ENCODE assay signal across 21 cellular contexts in the genomic region with DNA sequence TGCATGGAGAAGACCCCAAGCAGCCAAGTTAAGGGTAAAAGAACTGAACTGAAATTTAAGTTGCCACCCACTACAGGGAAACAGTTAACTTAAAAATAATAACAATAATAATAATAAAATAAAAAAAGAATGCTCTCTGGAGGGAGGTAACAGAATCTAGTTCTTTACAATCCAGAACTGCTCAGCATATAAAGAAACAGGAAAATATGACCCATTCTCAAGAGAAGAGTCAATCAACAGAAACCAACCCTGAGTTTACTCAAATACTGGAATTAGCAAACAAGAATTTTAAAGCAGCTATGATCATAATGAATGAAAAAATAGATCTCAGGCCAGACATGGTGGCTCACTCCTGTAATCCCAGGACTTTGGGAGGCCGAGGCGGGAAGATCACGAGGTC. TPM values are rescaled to one million over a fixed set of nuclear protein-coding genes. Genes with fewer than 3 reads are reported as not detected.
DNase-seq lines count a peak whose midpoint lies in the region; ATAC-seq and TF ChIP-seq lines count a peak whose summit lies in the region.
"Had no signal": no experiment of that assay in that cellular context is flagged by ENCODE, and none has a peak within 500 bp of the region (broad histone marks: within the 10 kb centered on the region; RNA-seq: fewer than 3 reads in every experiment).

No MANE protein-coding gene starts in this region.

- H3K4me3 ChIP-seq in trophoblast cell (ENCODE audit: low read depth, low read length): no peak overlapping the region
- H3K4me3 ChIP-seq: neural progenitor cell, SJCRH30, transverse colon had no signal

- no peak overlapping the region for H3K14ac ChIP-seq in trophoblast cell (ENCODE audit: low read length)

- no peak overlapping the region for H3K4me2 ChIP-seq in trophoblast cell (ENCODE audit: low read length)
- H3K4me2 ChIP-seq: neural progenitor cell had no signal

- H2BK12ac ChIP-seq in trophoblast cell (ENCODE audit: low read length): no peak overlapping the region

- H4K91ac ChIP-seq in trophoblast cell (ENCODE audit: low read depth, low read length): peak overlapping the region; percentile 14

- no peaks in the 10 kb centered on the region for H3K27me3 Mint-ChIP-seq in activated CD8-positive, alpha-beta T cell treated with anti-CD3 and anti-CD28 coated beads for 36 hours
- no peaks in the 10 kb centered on the region for H3K27me3 Mint-ChIP-seq in activated CD8-positive, alpha-beta T cell treated with anti-CD3 and anti-CD28 coated beads, Interleukin-2, amount 10 ng/mL, durations not matched to agents 7 days and 5 days (ENCODE audit: low read depth)
- H3K27me3 Mint-ChIP-seq in activated T-helper 1 cell treated with anti-CD3 and anti-CD28 coated beads, Interleukin-12 subunit alpha, Interleukin-12 subunit beta, Interleukin-2, Interleukin-4 antibody, amounts not matched to agents 30 ng/mL and 10 ng/mL and 1 ng/mL, durations not matched to agents 14 hours and 24 hours and 36 hours (ENCODE audit: insufficient read depth): peaks cover 2% of the 10 kb centered on the region
- H3K27me3 Mint-ChIP-seq: CD4-positive, CD25-positive, alpha-beta regulatory T cell had no signal

- peak overlapping the region; percentile 27 for H3K4ac ChIP-seq in trophoblast cell (ENCODE audit: low read depth, low read length)

- no peak overlapping the region for H3K4me3 Mint-ChIP-seq in activated CD8-positive, alpha-beta T cell treated with anti-CD3 and anti-CD28 coated beads for 36 hours
- no peak overlapping the region for H3K4me3 Mint-ChIP-seq in activated CD8-positive, alpha-beta T cell treated with anti-CD3 and anti-CD28 coated beads, Interleukin-2, amount 10 ng/mL, durations not matched to agents 7 days and 5 days
- H3K4me3 Mint-ChIP-seq in activated T-helper 1 cell treated with anti-CD3 and anti-CD28 coated beads, Interleukin-12 subunit alpha, Interleukin-12 subunit beta, Interleukin-2, Interleukin-4 antibody, amounts not matched to agents 30 ng/mL and 10 ng/mL and 1 ng/mL, durations not matched to agents 14 hours and 24 hours and 36 hours: peak overlapping the region; percentile 17
- H3K4me3 Mint-ChIP-seq: CD4-positive, CD25-positive, alpha-beta regulatory T cell; neural progenitor cell had no signal

- H3K27ac ChIP-seq in trophoblast cell (ENCODE audit: low read depth, low read length): peak overlapping the region; percentile 37
- no peak overlapping the region for H3K27ac ChIP-seq in caudate nucleus (ENCODE audit: low read depth, low read length)
- H3K27ac ChIP-seq: neural progenitor cell, SJCRH30, transverse colon had no signal

- no peaks in the 10 kb centered on the region for H3K9me3 Mint-ChIP-seq in activated CD8-positive, alpha-beta T cell treated with anti-CD3 and anti-CD28 coated beads for 36 hours
- no peaks in the 10 kb centered on the region for H3K9me3 Mint-ChIP-seq in activated CD8-positive, alpha-beta T cell treated with anti-CD3 and anti-CD28 coated beads, Interleukin-2, amount 10 ng/mL, durations not matched to agents 7 days and 5 days (ENCODE audit: insufficient read depth)
- no peaks in the 10 kb centered on the region for H3K9me3 Mint-ChIP-seq in activated T-helper 1 cell treated with anti-CD3 and anti-CD28 coated beads, Interleukin-12 subunit alpha, Interleukin-12 subunit beta, Interleukin-2, Interleukin-4 antibody, amounts not matched to agents 30 ng/mL and 10 ng/mL and 1 ng/mL, durations not matched to agents 14 hours and 24 hours and 36 hours
- H3K9me3 Mint-ChIP-seq: CD4-positive, CD25-positive, alpha-beta regulatory T cell; neural progenitor cell had no signal

- no peak overlapping the region for H2AK5ac ChIP-seq in trophoblast cell (ENCODE audit: low read length)

- H3K27me3 ChIP-seq in trophoblast cell (ENCODE audit: insufficient read depth, low read length): no peaks in the 10 kb centered on the region
- H3K27me3 ChIP-seq: neural progenitor cell, SJCRH30, transverse colon had no signal

- no peak for TF ChIP-seq CTCF in activated CD8-positive, alpha-beta T cell treated with anti-CD3 and anti-CD28 coated beads for 36 hours (IDR thresholded peaks at IDR 0.05)

- no peak overlapping the region for H2BK5ac ChIP-seq in trophoblast cell (ENCODE audit: low read depth, low read length, poor library complexity)

- CTCF ChIA-PET in activated CD8-positive, alpha-beta T cell treated with anti-CD3 and anti-CD28 coated beads for 36 hours (lab: Charles Lee): interaction anchor here (0.9 to 1.2 kb wide), 3 partner anchors 12 to 35 kb away, joined by 3 to 4 read pairs (median 3); no protein-coding TSS in a partner anchor
- CTCF ChIA-PET in activated CD8-positive, alpha-beta T cell treated with anti-CD3 and anti-CD28 coated beads, Interleukin-2, amount 10 ng/mL, durations not matched to agents 7 days and 5 days (lab: Charles Lee): interaction anchor here (1.1 to 1.2 kb wide), 3 partner anchors 12 to 324 kb away, joined by 3 to 4 read pairs (median 3); no protein-coding TSS in a partner anchor

- no peak overlapping the region for H3K18ac ChIP-seq in trophoblast cell (ENCODE audit: low read length)

- intact Hi-C loops in activated CD8-positive, alpha-beta T cell treated with anti-CD3 and anti-CD28 coated beads for 36 hours (cut with micrococcal nuclease): loop anchor here (5.0 kb wide), 1 partner anchor 41 kb away; no protein-coding TSS in a partner anchor
- intact Hi-C loops in activated T-helper 1 cell treated with anti-CD3 and anti-CD28 coated beads, Interleukin-12 subunit alpha, Interleukin-12 subunit beta, Interleukin-2, Interleukin-4 antibody, amounts not matched to agents 30 ng/mL and 10 ng/mL and 1 ng/mL, durations not matched to agents 14 hours and 24 hours and 36 hours (cut with micrococcal nuclease): loop anchor here (1.0 to 5.0 kb wide), 7 partner anchors 19 to 389 kb away; a partner anchor contains a TSS

- H3K4me1 ChIP-seq in trophoblast cell (ENCODE audit: control insufficient read depth in 1 of 2, insufficient read depth in 2 of 2, low read length in 2 of 2): peaks cover 5 to 13% of the 10 kb centered on the region in 2 experiments

- H3K4me1 Mint-ChIP-seq in activated CD8-positive, alpha-beta T cell treated with anti-CD3 and anti-CD28 coated beads for 36 hours (ENCODE audit: low read depth): peaks cover 72% of the 10 kb centered on the region
- H3K4me1 Mint-ChIP-seq in activated CD8-positive, alpha-beta T cell treated with anti-CD3 and anti-CD28 coated beads, Interleukin-2, amount 10 ng/mL, durations not matched to agents 7 days and 5 days (ENCODE audit: low read depth): peaks cover 65% of the 10 kb centered on the region
- H3K4me1 Mint-ChIP-seq in activated T-helper 1 cell treated with anti-CD3 and anti-CD28 coated beads, Interleukin-12 subunit alpha, Interleukin-12 subunit beta, Interleukin-2, Interleukin-4 antibody, amounts not matched to agents 30 ng/mL and 10 ng/mL and 1 ng/mL, durations not matched to agents 14 hours and 24 hours and 36 hours (ENCODE audit: low read depth): peaks cover 67% of the 10 kb centered on the region

- POLR2A ChIA-PET in activated CD8-positive, alpha-beta T cell treated with anti-CD3 and anti-CD28 coated beads for 36 hours (lab: Charles Lee): interaction anchor here (1.0 kb wide), 1 partner anchor 9 kb away, joined by 3 read pairs; no protein-coding TSS in a partner anchor
- POLR2A ChIA-PET in activated CD8-positive, alpha-beta T cell treated with anti-CD3 and anti-CD28 coated beads, Interleukin-2, amount 10 ng/mL, durations not matched to agents 7 days and 5 days (lab: Charles Lee): no interaction called here

- H3K27ac Mint-ChIP-seq in activated CD8-positive, alpha-beta T cell treated with anti-CD3 and anti-CD28 coated beads for 36 hours: peak overlapping the region; percentile 27
- no peak overlapping the region for H3K27ac Mint-ChIP-seq in activated CD8-positive, alpha-beta T cell treated with anti-CD3 and anti-CD28 coated beads, Interleukin-2, amount 10 ng/mL, durations not matched to agents 7 days and 5 days
- H3K27ac Mint-ChIP-seq in activated T-helper 1 cell treated with anti-CD3 and anti-CD28 coated beads, Interleukin-12 subunit alpha, Interleukin-12 subunit beta, Interleukin-2, Interleukin-4 antibody, amounts not matched to agents 30 ng/mL and 10 ng/mL and 1 ng/mL, durations not matched to agents 14 hours and 24 hours and 36 hours: peak overlapping the region; percentile 82
- H3K27ac Mint-ChIP-seq: neural progenitor cell had no signal

- no peaks in the 10 kb centered on the region for H3K36me3 ChIP-seq in trophoblast cell (ENCODE audit: control insufficient read depth in 1 of 2, insufficient read depth in 2 of 2, low read length in 2 of 2)
- H3K36me3 ChIP-seq: neural progenitor cell, SJCRH30, transverse colon had no signal

- no peak overlapping the region for H3K9ac ChIP-seq in trophoblast cell (ENCODE audit: low read length)
- H3K9ac ChIP-seq: neural progenitor cell had no signal

- no peak overlapping the region for H4K8ac ChIP-seq in trophoblast cell (ENCODE audit: low read depth, low read length)

- H3K9me3 ChIP-seq in trophoblast cell (ENCODE audit: insufficient read depth, low read depth, low read length): no peaks in the 10 kb centered on the region
- H3K9me3 ChIP-seq: SJCRH30, transverse colon had no signal

- H3K36me3 Mint-ChIP-seq in activated CD8-positive, alpha-beta T cell treated with anti-CD3 and anti-CD28 coated beads for 36 hours (ENCODE audit: low read depth): peaks cover 2% of the 10 kb centered on the region
- peaks cover 5% of the 10 kb centered on the region for H3K36me3 Mint-ChIP-seq in activated CD8-positive, alpha-beta T cell treated with anti-CD3 and anti-CD28 coated beads, Interleukin-2, amount 10 ng/mL, durations not matched to agents 7 days and 5 days (ENCODE audit: low read depth)
- H3K36me3 Mint-ChIP-seq in activated T-helper 1 cell treated with anti-CD3 and anti-CD28 coated beads, Interleukin-12 subunit alpha, Interleukin-12 subunit beta, Interleukin-2, Interleukin-4 antibody, amounts not matched to agents 30 ng/mL and 10 ng/mL and 1 ng/mL, durations not matched to agents 14 hours and 24 hours and 36 hours (ENCODE audit: low read depth): peaks cover 2% of the 10 kb centered on the region
- H3K36me3 Mint-ChIP-seq: CD4-positive, CD25-positive, alpha-beta regulatory T cell had no signal

- H4K12ac ChIP-seq in trophoblast cell (ENCODE audit: low read depth, low read length): no peak overlapping the region

- no peak for ATAC-seq in activated CD8-positive, alpha-beta T cell treated with anti-CD3 and anti-CD28 coated beads for 36 hours
- ATAC-seq in activated CD8-positive, alpha-beta T cell treated with anti-CD3 and anti-CD28 coated beads, Interleukin-2, amount 10 ng/mL, durations not matched to agents 7 days and 5 days: no peak
- peak; percentile 7 for ATAC-seq in GM21717 (IDR thresholded peaks at IDR 0.05; ENCODE audit: unreplicated experiment)

- WGBS in trophoblast cell (ENCODE audit: extremely low coverage, insufficient coverage, insufficient read length): no CpG with 5 or more reads among the region's 3 CpGs

- DNase-seq in activated CD8-positive, alpha-beta T cell treated with anti-CD3 and anti-CD28 coated beads for 36 hours: no peak
- no peak for DNase-seq in activated CD8-positive, alpha-beta T cell treated with anti-CD3 and anti-CD28 coated beads, Interleukin-2, amount 10 ng/mL, durations not matched to agents 7 days and 5 days
- no peak for DNase-seq in activated T-helper 1 cell treated with anti-CD3 and anti-CD28 coated beads, Interleukin-12 subunit alpha, Interleukin-12 subunit beta, Interleukin-2, Interleukin-4 antibody, amounts not matched to agents 30 ng/mL and 10 ng/mL and 1 ng/mL, durations not matched to agents 14 hours and 24 hours and 36 hours (ENCODE audit: low spot score)
- DNase-seq in trophoblast cell (no peak), epidermal melanocyte (ENCODE audit: insufficient read length, low spot score) (no peak), hepatic stellate cell (ENCODE audit: low spot score) (no peak), caudate nucleus (lab: John Stamatoyannopoulos, UW) (no peak)
- DNase-seq: activated CD4-positive, CD25-positive, alpha-beta regulatory T cell treated with anti-CD3 and anti-CD28 coated beads, Interleukin-2, amount 50 U/mL, for 72 hours; activated T-cell treated with anti-CD3 and anti-CD28 coated beads for 4 hours; amniotic stem cell; CD4-positive, CD25-positive, alpha-beta regulatory T cell; DND-41; kidney glomerular epithelial cell; NCI-H2081; NCI-H524 treated with DMSO at 0.1 percent for 48 hours; stimulated activated CD4-positive, alpha-beta T cell treated with anti-CD3 and anti-CD28 coated beads, Interleukin-12 subunit alpha, Interleukin-12 subunit beta, amount 100 ng/mL, for 4 hours; T-helper 9 cell; transverse colon had no signal

- peaks cover 2% of the 10 kb centered on the region for H3K79me1 ChIP-seq in trophoblast cell (ENCODE audit: low read length)

- no peak overlapping the region for H2AFZ ChIP-seq in trophoblast cell (ENCODE audit: insufficient read depth, low read length, poor library complexity)
- H2AFZ ChIP-seq: neural progenitor cell had no signal

- H3K23ac ChIP-seq in trophoblast cell (ENCODE audit: low read length): no peak overlapping the region

- no peak overlapping the region for H2BK120ac ChIP-seq in trophoblast cell (ENCODE audit: insufficient read depth, low read length, poor library complexity)

- peaks cover 8% of the 10 kb centered on the region for H3K79me2 ChIP-seq in trophoblast cell (ENCODE audit: control insufficient read depth, insufficient read depth, low read length, poor library complexity)

RNA-seq across cellular contexts. Expression of a gene that starts 53.8 kb away (rescaled TPM):
- 10 to 100 TPM; 40.6 to 44.3 TPM for total RNA-seq in activated CD8-positive, alpha-beta T cell treated with anti-CD3 and anti-CD28 coated beads for 36 hours
- 10 to 100 TPM; 78.5 to 81.1 TPM for total RNA-seq in activated CD8-positive, alpha-beta T cell treated with anti-CD3 and anti-CD28 coated beads, Interleukin-2, amount 10 ng/mL, durations not matched to agents 7 days and 5 days
- 45.6 and 47.6 TPM in 2 replicates for total RNA-seq in activated T-helper 1 cell treated with anti-CD3 and anti-CD28 coated beads, Interleukin-12 subunit alpha, Interleukin-12 subunit beta, Interleukin-2, Interleukin-4 antibody, amounts not matched to agents 30 ng/mL and 10 ng/mL and 1 ng/mL, durations not matched to agents 14 hours and 24 hours and 36 hours
- polyA plus RNA-seq in trophoblast cell (2013): 57.3 and 58.2 TPM in 2 replicates
